In genomic region chr7:79453558-79454324, GRCh38 we compare ENCODE assay signal across 8 cellular contexts. TPM values are rescaled to one million over a fixed set of nuclear protein-coding genes. Genes with fewer than 3 reads are reported as not detected.
A peak's percentile ranks its signal among the peaks of the same experiment; 100 is the strongest.
DNase-seq lines count a peak whose midpoint lies in the region; ATAC-seq and TF ChIP-seq lines count a peak whose summit lies in the region.

TSS of gene MAGI2 (minus strand) at chr7:79453667. CDS start at chr7:79453320, 347 bp downstream.

- peak; percentile 82 for TF ChIP-seq POLR2A in ovary (IDR thresholded peaks at IDR 0.05)

- H3K27me3 ChIP-seq in right atrium auricular region = no peaks in the 10 kb centered on the region
- no peaks in the 10 kb centered on the region for H3K27me3 ChIP-seq in ovary
- no peaks in the 10 kb centered on the region for H3K27me3 ChIP-seq in Caco-2 (replicated peaks; ENCODE audit: control insufficient read depth, insufficient read depth, low read length)

- TF ChIP-seq EP300 in ovary (IDR thresholded peaks at IDR 0.05) = no peak

- H3K27me3 Mint-ChIP-seq in Caco-2 (ENCODE audit: insufficient read depth, unreplicated experiment) = no peaks in the 10 kb centered on the region

- no peaks in the 10 kb centered on the region for H3K9me3 Mint-ChIP-seq in Caco-2 (ENCODE audit: unreplicated experiment)

- POLR2A ChIA-PET in Caco-2 (lab: Charles Lee) = no interaction called here

- 0 to 1% (median 1%) methylated on average over 66 to 67 of the region's 67 CpGs for WGBS in ovary, 3 donors

- no TSS peak for BruUV-seq in Caco-2 (replicated peaks; lab: Mats Ljungman, UMichigan)

- H3K27ac ChIP-seq in right atrium auricular region (peak within 1 kb of the TSS; percentile 94 to 97), ovary (peak within 1 kb of the TSS; percentile 93 to 98)

- DNase-seq in Ammon's horn (ENCODE audit: low spot score) (peak; percentile 95), HuH-7.5 (ENCODE audit: low spot score) (peak; percentile 8), anterior cingulate cortex (lab: John Stamatoyannopoulos, UW) (peak; percentile 60 to 96 (median 90)), right atrium auricular region (ENCODE audit: low spot score) (peak; percentile 84), ovary (peak; percentile 92 to 95 (median 93)), Caco-2 (no peak)

- intact Hi-C loops in ovary (cut with DNase I) = loop anchor here in 1 of 4 donors (5.0 to 10.0 kb wide), 2 partner anchors 1436 to 1659 kb away; partner anchors contain the start of genes PHTF2 and TMEM60
- intact Hi-C loops in Caco-2 (cut with micrococcal nuclease; ENCODE audit: unreplicated experiment) = no loop called here

- H3K4me3 ChIP-seq in right atrium auricular region (peak within 1 kb of the TSS; percentile 74 to 78), ovary (peak within 1 kb of the TSS; percentile 72), Caco-2 (ENCODE audit: low read depth, low read length) (no peak within 1 kb of the TSS)

- TF ChIP-seq CTCF in right atrium auricular region (IDR thresholded peaks at IDR 0.05) (no peak), ovary (IDR thresholded peaks at IDR 0.05) (peak in 1 of 3 donors; percentile 8), Caco-2 (IDR thresholded peaks at IDR 0.05; ENCODE audit: insufficient read depth in 1 of 2, low read depth in 1 of 2, low read length in 1 of 2, severe bottlenecking in 1 of 2, unreplicated experiment in 1 of 2) (no peak)

- no peaks in the 10 kb centered on the region for H3K36me3 Mint-ChIP-seq in Caco-2 (ENCODE audit: insufficient read depth, unreplicated experiment)

- no peaks in the 10 kb centered on the region for H3K4me1 Mint-ChIP-seq in Caco-2 (ENCODE audit: low read depth, unreplicated experiment)

- no peak within 1 kb of the TSS for H3K4me3 Mint-ChIP-seq in Caco-2 (ENCODE audit: unreplicated experiment)

- CTCF ChIA-PET in Caco-2 (lab: Charles Lee) = no interaction called here

- H3K27ac Mint-ChIP-seq in Caco-2 (ENCODE audit: unreplicated experiment) = no peak within 1 kb of the TSS

- no peaks in the 10 kb centered on the region for H3K36me3 ChIP-seq in right atrium auricular region
- H3K36me3 ChIP-seq in ovary = no peaks in the 10 kb centered on the region
- H3K36me3 ChIP-seq in Caco-2 (ENCODE audit: control insufficient read depth, insufficient read depth, low read length) = no peaks in the 10 kb centered on the region

- no peaks in the 10 kb centered on the region for H3K9me3 ChIP-seq in right atrium auricular region
- H3K9me3 ChIP-seq in ovary = no peaks in the 10 kb centered on the region
- no peaks in the 10 kb centered on the region for H3K9me3 ChIP-seq in Caco-2

- H3K4me1 ChIP-seq in right atrium auricular region = peaks cover 0 to 36% of the 10 kb centered on the region in 2 donors
- H3K4me1 ChIP-seq in ovary (ENCODE audit: insufficient read depth) = peaks cover 7% of the 10 kb centered on the region
- no peaks in the 10 kb centered on the region for H3K4me1 ChIP-seq in Caco-2

- no peak for ATAC-seq in HG02870 (IDR thresholded peaks at IDR 0.05; ENCODE audit: unreplicated experiment)
- no peak for ATAC-seq in GM18858 (IDR thresholded peaks at IDR 0.05; ENCODE audit: unreplicated experiment)

RNA-seq across cellular contexts. Expression of gene MAGI2, which starts in this region (rescaled TPM):
- total RNA-seq in right atrium auricular region (1 to 10 TPM; 5.9 to 6.0 TPM), ovary (10 to 100 TPM; 16.6 to 20.4 (median 19.1) TPM), Caco-2 (2022) (0.19 and 0.25 TPM in 2 replicates)
- polyA plus RNA-seq in ovary = 10 to 100 TPM in 1 of 2 donors, 1 to 10 TPM in 1; 7.1 to 12.5 TPM

Comparison
In these comparisons a context has a peak if more than half of its experiments do, and no peak if none do; other contexts are left out.
1. DNase-seq: peak in Ammon's horn (single experiment), HuH-7.5 (single experiment), anterior cingulate cortex (58 of 58), right atrium auricular region (single experiment) and ovary (5 of 5); none in Caco-2 (0 of 2).